ENCODE assay signal across 12 cellular contexts in the genomic region with DNA sequence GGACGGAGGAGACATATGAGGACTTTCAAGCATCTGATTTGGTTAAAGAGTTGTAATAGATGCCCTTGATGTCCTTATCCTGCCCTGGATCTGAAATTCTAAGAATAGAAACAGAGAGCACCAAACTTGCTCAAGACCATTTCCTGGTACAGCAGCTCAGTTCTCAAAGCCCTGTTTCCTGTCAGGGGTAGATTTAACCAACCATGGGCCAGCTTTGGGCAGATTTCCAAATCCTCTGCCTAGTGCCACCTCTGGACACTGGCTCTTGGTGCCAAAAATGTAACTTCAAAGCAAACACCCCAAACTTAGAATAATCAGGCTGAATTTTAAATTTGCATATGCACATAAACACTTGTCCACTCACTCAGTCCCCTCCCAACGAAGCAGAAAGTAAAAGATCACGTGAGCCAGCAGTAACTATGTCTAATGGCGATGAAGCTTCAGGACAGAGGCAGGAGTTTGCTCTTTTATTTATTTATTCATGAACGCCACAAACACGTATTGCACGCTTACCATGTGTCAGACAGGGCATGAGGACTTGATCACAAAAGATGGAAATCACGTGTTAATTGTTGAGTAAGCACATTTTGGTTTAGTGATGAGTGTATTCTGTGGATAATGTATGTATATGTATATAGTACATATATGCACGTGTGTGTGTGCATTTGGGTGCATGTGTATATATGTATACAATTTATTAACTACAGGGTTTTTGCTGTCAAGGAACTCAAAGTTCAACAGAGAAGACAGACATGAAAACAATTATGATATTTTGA. TPM values are rescaled to one million over a fixed set of nuclear protein-coding genes. Genes with fewer than 3 reads are reported as not detected.
DNase-seq lines count a peak whose midpoint lies in the region; ATAC-seq and TF ChIP-seq lines count a peak whose summit lies in the region.
"Had no signal": no experiment of that assay in that cellular context is flagged by ENCODE, and none has a peak within 500 bp of the region (broad histone marks: within the 10 kb centered on the region; RNA-seq: fewer than 3 reads in every experiment).

No MANE protein-coding gene starts in this region.

- ATAC-seq in stimulated activated naive CD8-positive, alpha-beta T cell treated with anti-CD3 and anti-CD28 coated beads, Interleukin-15, Interleukin-2, amounts not matched to agents 100 U/mL and 50 U/mL, for 24 hours, result no peak
- ATAC-seq in GM19463 (IDR thresholded peaks at IDR 0.05; ENCODE audit: unreplicated experiment), result no peak
- ATAC-seq: stimulated activated effector memory CD8-positive, alpha-beta T cell treated with anti-CD3 and anti-CD28 coated beads, Interleukin-12 subunit alpha, Interleukin-12 subunit beta, amount 100 ng/mL, for 72 hours had no signal

- no peaks in the 10 kb centered on the region for H3K36me3 ChIP-seq in left ventricle myocardium inferior

- no peak overlapping the region for H3K4me3 ChIP-seq in left ventricle myocardium inferior

- H3K27me3 ChIP-seq in left ventricle myocardium inferior (ENCODE audit: low read depth), result peaks cover 65% of the 10 kb centered on the region

- no peak for DNase-seq in stimulated activated naive CD8-positive, alpha-beta T cell treated with anti-CD3 and anti-CD28 coated beads, Interleukin-15, Interleukin-2, amounts not matched to agents 100 U/mL and 50 U/mL, for 24 hours
- DNase-seq in NOMO-1 treated with dmso at 0.1 percent for 144 hours (lab: John Stamatoyannopoulos, UW; ENCODE audit: unreplicated experiment) (peak; percentile 62), ecto neural progenitor cell (ENCODE audit: low spot score) (peak; percentile 19), left ventricle myocardium inferior (no peak), osteocyte (ENCODE audit: extremely low spot score, unreplicated experiment) (no peak), NCI-H2081 (lab: John Stamatoyannopoulos, UW) (no peak)
- DNase-seq: mesenchymal stem cell, NCI-H1436 treated with DMSO at 0.1 percent for 48 hours had no signal

- H3K4me1 Mint-ChIP-seq in stimulated activated naive CD8-positive, alpha-beta T cell treated with anti-CD3 and anti-CD28 coated beads, Interleukin-15, Interleukin-2, amounts not matched to agents 100 ng/mL and 50 ng/mL, for 24 hours (ENCODE audit: low read depth), result peaks cover 21% of the 10 kb centered on the region
- no peaks in the 10 kb centered on the region for H3K4me1 Mint-ChIP-seq in osteocyte (ENCODE audit: unreplicated experiment)

- no peaks in the 10 kb centered on the region for H3K36me3 Mint-ChIP-seq in stimulated activated naive CD8-positive, alpha-beta T cell treated with anti-CD3 and anti-CD28 coated beads, Interleukin-15, Interleukin-2, amounts not matched to agents 100 ng/mL and 50 ng/mL, for 24 hours (ENCODE audit: low read depth)
- no peaks in the 10 kb centered on the region for H3K36me3 Mint-ChIP-seq in osteocyte (ENCODE audit: unreplicated experiment)
- H3K36me3 Mint-ChIP-seq: stimulated activated effector memory CD8-positive, alpha-beta T cell treated with anti-CD3 and anti-CD28 coated beads, Interleukin-12 subunit alpha, Interleukin-12 subunit beta, amount 100 ng/mL, for 72 hours had no signal

- H3K9me3 Mint-ChIP-seq in stimulated activated naive CD8-positive, alpha-beta T cell treated with anti-CD3 and anti-CD28 coated beads, Interleukin-15, Interleukin-2, amounts not matched to agents 100 ng/mL and 50 ng/mL, for 24 hours, result peaks cover 6% of the 10 kb centered on the region
- peaks cover 6% of the 10 kb centered on the region for H3K9me3 Mint-ChIP-seq in osteocyte (ENCODE audit: unreplicated experiment)

- H3K4me1 ChIP-seq in left ventricle myocardium inferior, result no peaks in the 10 kb centered on the region

- peaks cover 17% of the 10 kb centered on the region for H3K9me3 ChIP-seq in left ventricle myocardium inferior (replicated peaks)

- H3K27me3 Mint-ChIP-seq in stimulated activated naive CD8-positive, alpha-beta T cell treated with anti-CD3 and anti-CD28 coated beads, Interleukin-15, Interleukin-2, amounts not matched to agents 100 ng/mL and 50 ng/mL, for 24 hours, result peaks cover 3% of the 10 kb centered on the region
- H3K27me3 Mint-ChIP-seq in osteocyte (ENCODE audit: unreplicated experiment), result peaks cover 43% of the 10 kb centered on the region

- H3K27ac Mint-ChIP-seq in stimulated activated naive CD8-positive, alpha-beta T cell treated with anti-CD3 and anti-CD28 coated beads, Interleukin-15, Interleukin-2, amounts not matched to agents 100 ng/mL and 50 ng/mL, for 24 hours, result no peak overlapping the region
- H3K27ac Mint-ChIP-seq in osteocyte (ENCODE audit: unreplicated experiment), result no peak overlapping the region
- H3K27ac Mint-ChIP-seq: stimulated activated effector memory CD8-positive, alpha-beta T cell treated with anti-CD3 and anti-CD28 coated beads, Interleukin-12 subunit alpha, Interleukin-12 subunit beta, amount 100 ng/mL, for 72 hours had no signal

- no peak overlapping the region for H3K27ac ChIP-seq in left ventricle myocardium inferior (replicated peaks)
- H3K27ac ChIP-seq: epithelial cell of prostate had no signal

- TF ChIP-seq CTCF in left ventricle myocardium inferior (IDR thresholded peaks at IDR 0.05; ENCODE audit: borderline replicate concordance) (no peak), osteocyte (IDR thresholded peaks at IDR 0.05) (no peak)

- H3K4me3 Mint-ChIP-seq in stimulated activated naive CD8-positive, alpha-beta T cell treated with anti-CD3 and anti-CD28 coated beads, Interleukin-15, Interleukin-2, amounts not matched to agents 100 ng/mL and 50 ng/mL, for 24 hours, result peak overlapping the region; percentile 22
- no peak overlapping the region for H3K4me3 Mint-ChIP-seq in osteocyte (ENCODE audit: unreplicated experiment)
- H3K4me3 Mint-ChIP-seq: stimulated activated effector memory CD8-positive, alpha-beta T cell treated with anti-CD3 and anti-CD28 coated beads, Interleukin-12 subunit alpha, Interleukin-12 subunit beta, amount 100 ng/mL, for 72 hours had no signal

- intact Hi-C loops in left ventricle myocardium inferior (cut with micrococcal nuclease), result no loop called here

RNA-seq across cellular contexts. Expression of gene SDK2, which starts 23.1 kb away (rescaled TPM):
- 2.2 TPM for total RNA-seq in left ventricle myocardium inferior
- 16.5 and 19.4 TPM in 2 replicates for total RNA-seq in osteocyte

Comparison
In these comparisons a context has a peak if more than half of its experiments do, and no peak if none do; other contexts are left out.
1. DNase-seq: peak in NOMO-1 treated with dmso at 0.1 percent for 144 hours (single experiment) and ecto neural progenitor cell (single experiment); none in stimulated activated naive CD8-positive, alpha-beta T cell treated with anti-CD3 and anti-CD28 coated beads, Interleukin-15, Interleukin-2, amounts not matched to agents 100 U/mL and 50 U/mL, for 24 hours (single experiment), left ventricle myocardium inferior (single experiment), osteocyte (single experiment) and NCI-H2081 (0 of 2).